10 cellular contexts compared by ENCODE assay signal in the genomic region with DNA sequence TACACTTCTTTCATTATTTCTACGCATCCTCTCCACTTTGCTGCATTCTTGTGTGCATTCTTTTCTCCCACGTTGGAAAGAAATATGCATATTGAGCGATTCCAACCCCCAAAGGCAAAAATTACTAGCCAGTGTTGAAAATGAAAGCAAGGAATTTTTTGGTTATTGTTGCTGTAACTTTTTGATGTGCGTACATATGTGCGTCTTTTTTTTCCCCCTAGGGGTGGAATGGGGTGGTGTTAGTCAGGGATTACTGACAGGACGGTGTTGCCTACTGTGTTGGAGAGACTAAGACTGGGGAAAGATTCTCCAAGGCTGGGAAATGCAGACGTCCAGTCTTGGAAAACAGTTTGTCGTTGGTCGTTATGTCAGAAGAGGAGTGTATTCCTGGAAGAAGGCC. TPM values are rescaled to one million over a fixed set of nuclear protein-coding genes. Genes with fewer than 3 reads are reported as not detected.
A peak's percentile ranks its signal among the peaks of the same experiment; 100 is the strongest.
DNase-seq lines count a peak whose midpoint lies in the region; TF ChIP-seq lines count a peak whose summit lies in the region.
"Had no signal": no experiment of that assay in that cellular context is flagged by ENCODE, and none has a peak within 500 bp of the region (broad histone marks: within the 10 kb centered on the region; RNA-seq: fewer than 3 reads in every experiment).

No MANE protein-coding gene starts in this region.

- H3F3A ChIP-seq in Loucy (ENCODE audit: low read depth) (no peaks in the 10 kb centered on the region), neural progenitor cell (ENCODE audit: low read depth) (peaks cover 13% of the 10 kb centered on the region)

- TF ChIP-seq CTCF in AG09309 (IDR thresholded peaks at IDR 0.05; ENCODE audit: control insufficient read depth, insufficient read depth, low read depth, low read length, missing control alignments): peak; percentile 59
- TF ChIP-seq CTCF in Loucy (conservative IDR thresholded peaks at IDR 0.05; ENCODE audit: low read length): peak; percentile 43
- TF ChIP-seq CTCF in epithelial cell of proximal tubule (conservative IDR thresholded peaks at IDR 0.05; ENCODE audit: low read depth, low read length): peak; percentile 29
- peak; percentile 46 for TF ChIP-seq CTCF in neural progenitor cell (IDR thresholded peaks at IDR 0.05)

- H3K27ac ChIP-seq in neural progenitor cell: no peak overlapping the region

- peaks cover 4% of the 10 kb centered on the region for H3K27me3 Mint-ChIP-seq in neural progenitor cell (ENCODE audit: insufficient read depth, low read depth)

- H3K36me3 ChIP-seq in Loucy (ENCODE audit: insufficient read depth, low read length): no peaks in the 10 kb centered on the region
- H3K36me3 ChIP-seq in neural progenitor cell: no peaks in the 10 kb centered on the region

- H3K9me2 ChIP-seq in Loucy (replicated peaks; ENCODE audit: low read depth, low read length): no peaks in the 10 kb centered on the region

- H4K20me1 ChIP-seq in Loucy (ENCODE audit: insufficient read depth, low read length, poor library complexity, severe bottlenecking): no peaks in the 10 kb centered on the region
- H4K20me1 ChIP-seq in neural progenitor cell (ENCODE audit: low read depth): no peaks in the 10 kb centered on the region

- no peaks in the 10 kb centered on the region for H3K4me1 ChIP-seq in Loucy (ENCODE audit: insufficient read depth, low read length, poor library complexity, severe bottlenecking)
- H3K4me1 ChIP-seq in neural progenitor cell: peaks cover 3% of the 10 kb centered on the region

- DNase-seq in AG09309 (ENCODE audit: low read depth) (no peak), epithelial cell of proximal tubule (ENCODE audit: low read depth) (no peak), neural progenitor cell (ENCODE audit: low spot score) (peak; percentile 34), NCI-H1092 (lab: John Stamatoyannopoulos, UW) (no peak), DMS114 treated with DMSO at 0.1 percent for 48 hours (lab: John Stamatoyannopoulos, UW; ENCODE audit: unreplicated experiment) (no peak), NCI-H2107 treated with DMSO at 0.1 percent for 48 hours (lab: John Stamatoyannopoulos, UW; ENCODE audit: unreplicated experiment) (no peak)
- no peak for DNase-seq in stimulated activated CD4-positive, alpha-beta T cell treated with anti-CD3 and anti-CD28 coated beads, Interleukin-1b, Interleukin-23, amount 100 ng/mL, for 48 hours

- no peak overlapping the region for H3K4me2 ChIP-seq in Loucy (ENCODE audit: low read depth, low read length, poor library complexity, severe bottlenecking)
- H3K4me2 ChIP-seq in neural progenitor cell: peak overlapping the region; percentile 62

- no peaks in the 10 kb centered on the region for H3K36me3 Mint-ChIP-seq in neural progenitor cell
- H3K36me3 Mint-ChIP-seq: activated naive CD8-positive, alpha-beta T cell had no signal

- H3K79me2 ChIP-seq in Loucy (ENCODE audit: insufficient read depth, low read length): no peaks in the 10 kb centered on the region
- no peaks in the 10 kb centered on the region for H3K79me2 ChIP-seq in neural progenitor cell (ENCODE audit: low read depth)

- H3K27ac Mint-ChIP-seq in neural progenitor cell: no peak overlapping the region
- H3K27ac Mint-ChIP-seq: activated naive CD8-positive, alpha-beta T cell had no signal

- no peak overlapping the region for H3K4me3 Mint-ChIP-seq in neural progenitor cell
- H3K4me3 Mint-ChIP-seq: activated naive CD8-positive, alpha-beta T cell had no signal

- peak overlapping the region; percentile 35 for H3K4me3 ChIP-seq in AG09309 (ENCODE audit: control insufficient read depth, low read depth, low read length)
- H3K4me3 ChIP-seq in Loucy (ENCODE audit: low read length, poor library complexity, severe bottlenecking): no peak overlapping the region
- H3K4me3 ChIP-seq in epithelial cell of proximal tubule (ENCODE audit: low read depth, low read length): no peak overlapping the region
- no peak overlapping the region for H3K4me3 ChIP-seq in neural progenitor cell
- H3K4me3 ChIP-seq: lung had no signal

- peaks cover 7% of the 10 kb centered on the region for H3K4me1 Mint-ChIP-seq in neural progenitor cell

- H2AFZ ChIP-seq in Loucy (ENCODE audit: low read length): 0 out of 2 replicates have a peak overlapping the region, but pooled peaks have one; percentile 48
- peak overlapping the region; percentile 71 for H2AFZ ChIP-seq in neural progenitor cell (replicated peaks)

- no peaks in the 10 kb centered on the region for H3K9me3 ChIP-seq in Loucy (ENCODE audit: insufficient read depth, low read depth, low read length)
- H3K9me3 ChIP-seq in neural progenitor cell (ENCODE audit: low read depth): no peaks in the 10 kb centered on the region

- H3K27me3 ChIP-seq in Loucy (ENCODE audit: insufficient read depth, low read length, poor library complexity, severe bottlenecking) (no peaks in the 10 kb centered on the region), neural progenitor cell (no peaks in the 10 kb centered on the region)

- H3K9me3 Mint-ChIP-seq in neural progenitor cell: no peaks in the 10 kb centered on the region

- H3K9ac ChIP-seq in Loucy (ENCODE audit: low read depth, low read length, poor library complexity, severe bottlenecking) (no peak overlapping the region), neural progenitor cell (no peak overlapping the region)

RNA-seq across cellular contexts. Expression of gene ESR1, which starts 44.2 kb away (rescaled TPM):
- total RNA-seq in epithelial cell of proximal tubule (not detected in 2 replicates), neural progenitor cell (ENCODE audit: low replicate concordance) (0.03 TPM in 1 of 2 replicates, not detected in the other)
